Comparison of ENCODE assay signal across 2 cellular contexts in genomic region chr11:97092823-97093222, GRCh38.
TF ChIP-seq lines count a peak whose summit lies in the region.

No MANE protein-coding gene starts in this region.

TF ChIP-seq in Ishikawa, 13 proteins besides CTCF, POLR2A, EP300 and RAD21 (continued from another document):
- TF ChIP-seq, protein P1, sequence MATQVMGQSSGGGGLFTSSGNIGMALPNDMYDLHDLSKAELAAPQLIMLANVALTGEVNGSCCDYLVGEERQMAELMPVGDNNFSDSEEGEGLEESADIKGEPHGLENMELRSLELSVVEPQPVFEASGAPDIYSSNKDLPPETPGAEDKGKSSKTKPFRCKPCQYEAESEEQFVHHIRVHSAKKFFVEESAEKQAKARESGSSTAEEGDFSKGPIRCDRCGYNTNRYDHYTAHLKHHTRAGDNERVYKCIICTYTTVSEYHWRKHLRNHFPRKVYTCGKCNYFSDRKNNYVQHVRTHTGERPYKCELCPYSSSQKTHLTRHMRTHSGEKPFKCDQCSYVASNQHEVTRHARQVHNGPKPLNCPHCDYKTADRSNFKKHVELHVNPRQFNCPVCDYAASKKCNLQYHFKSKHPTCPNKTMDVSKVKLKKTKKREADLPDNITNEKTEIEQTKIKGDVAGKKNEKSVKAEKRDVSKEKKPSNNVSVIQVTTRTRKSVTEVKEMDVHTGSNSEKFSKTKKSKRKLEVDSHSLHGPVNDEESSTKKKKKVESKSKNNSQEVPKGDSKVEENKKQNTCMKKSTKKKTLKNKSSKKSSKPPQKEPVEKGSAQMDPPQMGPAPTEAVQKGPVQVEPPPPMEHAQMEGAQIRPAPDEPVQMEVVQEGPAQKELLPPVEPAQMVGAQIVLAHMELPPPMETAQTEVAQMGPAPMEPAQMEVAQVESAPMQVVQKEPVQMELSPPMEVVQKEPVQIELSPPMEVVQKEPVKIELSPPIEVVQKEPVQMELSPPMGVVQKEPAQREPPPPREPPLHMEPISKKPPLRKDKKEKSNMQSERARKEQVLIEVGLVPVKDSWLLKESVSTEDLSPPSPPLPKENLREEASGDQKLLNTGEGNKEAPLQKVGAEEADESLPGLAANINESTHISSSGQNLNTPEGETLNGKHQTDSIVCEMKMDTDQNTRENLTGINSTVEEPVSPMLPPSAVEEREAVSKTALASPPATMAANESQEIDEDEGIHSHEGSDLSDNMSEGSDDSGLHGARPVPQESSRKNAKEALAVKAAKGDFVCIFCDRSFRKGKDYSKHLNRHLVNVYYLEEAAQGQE (IDR thresholded peaks at IDR 0.05; ENCODE audit: low read depth): no peak
- TF ChIP-seq CEBPB (IDR thresholded peaks at IDR 0.05) (no peak), MAX (IDR thresholded peaks at IDR 0.05) (no peak), TEAD4 (IDR thresholded peaks at IDR 0.05) (no peak), FOXM1 (IDR thresholded peaks at IDR 0.05; ENCODE audit: borderline replicate concordance, low read depth) (no peak), TAF1 (IDR thresholded peaks at IDR 0.05; ENCODE audit: low read depth) (no peak), NFIC (IDR thresholded peaks at IDR 0.05) (no peak), YY1 (IDR thresholded peaks at IDR 0.05; ENCODE audit: low read depth) (no peak), CREB1 (IDR thresholded peaks at IDR 0.05; ENCODE audit: low read depth) (no peak)
- TF ChIP-seq, protein P2, sequence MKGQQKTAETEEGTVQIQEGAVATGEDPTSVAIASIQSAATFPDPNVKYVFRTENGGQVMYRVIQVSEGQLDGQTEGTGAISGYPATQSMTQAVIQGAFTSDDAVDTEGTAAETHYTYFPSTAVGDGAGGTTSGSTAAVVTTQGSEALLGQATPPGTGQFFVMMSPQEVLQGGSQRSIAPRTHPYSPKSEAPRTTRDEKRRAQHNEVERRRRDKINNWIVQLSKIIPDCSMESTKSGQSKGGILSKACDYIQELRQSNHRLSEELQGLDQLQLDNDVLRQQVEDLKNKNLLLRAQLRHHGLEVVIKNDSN (IDR thresholded peaks at IDR 0.05): no peak

TF ChIP-seq in WTC11, 78 proteins besides CTCF, POLR2A, EP300 and RAD21 (continued from another document):
- TF ChIP-seq AR (CRISPR knock-in tag; IDR thresholded peaks at IDR 0.05) (no peak), ZNF396 (CRISPR knock-in tag; IDR thresholded peaks at IDR 0.05; ENCODE audit: borderline replicate concordance) (no peak), TP53 (CRISPR knock-in tag; IDR thresholded peaks at IDR 0.05) (no peak), ZNF219 (CRISPR knock-in tag; IDR thresholded peaks at IDR 0.05; ENCODE audit: borderline replicate concordance) (no peak)
